ENCODE assay signal across 8 cellular contexts in genomic region chr19:55640043-55640576, GRCh38. TPM values are rescaled to one million over a fixed set of nuclear protein-coding genes. Genes with fewer than 3 reads are reported as not detected.
DNase-seq lines count a peak whose midpoint lies in the region; ATAC-seq and TF ChIP-seq lines count a peak whose summit lies in the region.

No MANE protein-coding gene starts in this region.

- H3K27ac ChIP-seq in coronary artery (peak overlapping the region; percentile 85 to 95), right lobe of liver (peak overlapping the region; percentile 67 to 76 (median 73))

- peaks cover 0 to 49% (median 18%) of the 10 kb centered on the region in 4 donors for H3K4me1 ChIP-seq in right lobe of liver

- intact Hi-C loops in right lobe of liver (cut with DNase I) = no loop called here

- peak; percentile 20 for TF ChIP-seq POLR2A in right lobe of liver (IDR thresholded peaks at IDR 0.05)

- peak; percentile 39 to 55 (median 50) for ATAC-seq in right lobe of liver

- TF ChIP-seq CTCF in LNCaP clone FGC (IDR thresholded peaks at IDR 0.05; ENCODE audit: control insufficient read depth, extremely low read depth, insufficient read depth) (peak; percentile 33; the same call in 1 of the 2 replicates), coronary artery (IDR thresholded peaks at IDR 0.05) (peak; percentile 31), right lobe of liver (IDR thresholded peaks at IDR 0.05) (peak; percentile 40 to 63 (median 48))

- DNase-seq in EH (ENCODE audit: low read depth) (peak; percentile 52), LNCaP clone FGC (ENCODE audit: low read depth) (no peak), coronary artery (ENCODE audit: low spot score) (peak; percentile 79), right lobe of liver (peak; percentile 76 to 82 (median 77)), RKO (ENCODE audit: low spot score) (no peak), iPS-NIHi11 (ENCODE audit: low spot score) (no peak)
- DNase-seq in activated CD4-positive, alpha-beta T cell treated with anti-CD3 and anti-CD28 coated beads for 4 hours = peak; percentile 72 to 76
- DNase-seq in stimulated activated CD4-positive, alpha-beta T cell treated with anti-CD3 and anti-CD28 coated beads, TNF-alpha, amount 100 ng/mL, for 48 hours (ENCODE audit: low read depth in 3 of 3) = peak; percentile 47 to 63 (median 61)

- WGBS in right lobe of liver (ENCODE audit: insufficient coverage, low coverage, low lambda C conversion rate, missing lambda C conversion rate) = 4% methylated on average over 7 of the region's 38 CpGs

- no peaks in the 10 kb centered on the region for H3K9me3 ChIP-seq in right lobe of liver

- peaks cover 0 to 6% (median 0%) of the 10 kb centered on the region in 4 donors for H3K36me3 ChIP-seq in right lobe of liver

- H3K27me3 ChIP-seq in right lobe of liver = no peaks in the 10 kb centered on the region

- H3K4me3 ChIP-seq in LNCaP clone FGC (ENCODE audit: low read depth, low read length) (peak overlapping the region; percentile 95), coronary artery (peak overlapping the region; percentile 87), right lobe of liver (peak overlapping the region; percentile 74 to 85 (median 81))

RNA-seq across cellular contexts. Expression of gene ZNF580, which starts 0.7 kb away (rescaled TPM):
- total RNA-seq in right lobe of liver = 10 to 100 TPM in 1 of 6 experiments, 1 to 10 TPM in 5; 5.4 to 11.6 (median 6.5) TPM

RNA-seq across cellular contexts. Expression of gene ZNF581, which starts 3.3 kb away (rescaled TPM):
- 1 to 10 TPM; 2.7 to 7.3 (median 5.1) TPM for total RNA-seq in right lobe of liver

RNA-seq across cellular contexts. Expression of gene CCDC106, which starts 7.9 kb away (rescaled TPM):
- 10 to 100 TPM in 3 of 6 experiments, 1 to 10 TPM in 3; 6.1 to 19.7 (median 9.8) TPM for total RNA-seq in right lobe of liver

RNA-seq across cellular contexts. Expression of gene U2AF2, which starts 14.7 kb away (rescaled TPM):
- 10 to 100 TPM; 55.1 to 75.6 (median 63.5) TPM for total RNA-seq in right lobe of liver

RNA-seq across cellular contexts. Expression of gene ZNF784, which starts 15.7 kb away (rescaled TPM):
- 1 to 10 TPM; 2.9 to 5.5 (median 4.1) TPM for total RNA-seq in right lobe of liver

Comparison
In these comparisons a context has a peak if more than half of its experiments do, and no peak if none do; other contexts are left out.
1. DNase-seq: peak in EH (single experiment), activated CD4-positive, alpha-beta T cell treated with anti-CD3 and anti-CD28 coated beads for 4 hours (2 of 2), coronary artery (single experiment), right lobe of liver (3 of 3) and stimulated activated CD4-positive, alpha-beta T cell treated with anti-CD3 and anti-CD28 coated beads, TNF-alpha, amount 100 ng/mL, for 48 hours (3 of 3); none in LNCaP clone FGC (single experiment), RKO (single experiment) and iPS-NIHi11 (single experiment).
2. Peak in every context shown above with its lines, with median percentiles within 50 percentile points of each other: H3K4me3 ChIP-seq and CTCF ChIP-seq.